ENCODE assay signal across 1 cellular context in the genomic region with DNA sequence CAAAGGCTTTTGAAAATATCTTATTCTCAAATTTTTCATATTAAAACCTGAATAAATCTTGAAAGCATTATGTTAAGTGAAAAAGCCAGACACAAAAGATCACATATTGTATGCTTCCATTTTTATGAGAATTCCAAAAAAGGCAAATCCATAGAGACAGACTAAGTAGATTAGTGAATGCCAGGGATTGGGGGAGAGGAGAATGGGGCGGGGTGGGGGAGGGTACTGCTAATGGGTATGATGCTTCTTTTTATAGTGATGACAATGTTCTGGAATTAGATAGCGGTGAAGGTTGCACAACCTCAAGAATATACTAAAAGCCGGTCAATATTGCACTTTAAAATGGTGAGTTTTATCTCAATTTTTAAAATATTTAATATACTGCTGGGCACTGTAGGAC.
TF ChIP-seq lines count a peak whose summit lies in the region.

No MANE protein-coding gene starts in this region.

TF ChIP-seq in IMR-90, 13 proteins besides CTCF, POLR2A, EP300 and RAD21:
- TF ChIP-seq MAZ (IDR thresholded peaks at IDR 0.05; ENCODE audit: borderline replicate concordance, low read depth, low read length) (no peak), BHLHE40 (IDR thresholded peaks at IDR 0.05; ENCODE audit: low read depth, low read length) (no peak), CEBPB (IDR thresholded peaks at IDR 0.05; ENCODE audit: low read depth, low read length) (peak; percentile 41; the same call in 1 of the 2 replicates)
TF ChIP-seq in IMR-90: peak in this region for 1.
